ENCODE assay signal across 16 cellular contexts in genomic region chr5:51495672-51496071, GRCh38.
A peak's percentile ranks its signal among the peaks of the same experiment; 100 is the strongest.
DNase-seq lines count a peak whose midpoint lies in the region; ATAC-seq and TF ChIP-seq lines count a peak whose summit lies in the region.
"Had no signal": no experiment of that assay in that cellular context is flagged by ENCODE, and none has a peak within 500 bp of the region (broad histone marks: within the 10 kb centered on the region; RNA-seq: fewer than 3 reads in every experiment).

No MANE protein-coding gene starts in this region.

- in situ Hi-C loops in astrocyte of the spinal cord (cut with HindIII; ENCODE audit: low sequenced_read_pairs) = no loop called here

- H3K27ac ChIP-seq in coronary artery = no peak overlapping the region
- H3K27ac ChIP-seq: HL-60, neutrophil, skin epidermis had no signal

- TF ChIP-seq CTCF in astrocyte of the spinal cord (IDR thresholded peaks at IDR 0.05; ENCODE audit: low read depth, low read length) = no peak
- no peak for TF ChIP-seq CTCF in coronary artery (IDR thresholded peaks at IDR 0.05)

- H3K4me3 ChIP-seq in astrocyte of the spinal cord (ENCODE audit: low read depth, low read length) = no peak overlapping the region
- H3K4me3 ChIP-seq in coronary artery = no peak overlapping the region
- H3K4me3 ChIP-seq: skin epidermis had no signal

- peak; percentile 23 for DNase-seq in COLO829 (ENCODE audit: low spot score)
- DNase-seq in M059J (ENCODE audit: low read depth) = peak; percentile 60
- DNase-seq in astrocyte of the spinal cord (ENCODE audit: low read depth, low spot score) = peak; percentile 64
- DNase-seq in kidney glomerular epithelial cell (lab: John Stamatoyannopoulos, UW) = peak; percentile 69
- DNase-seq in coronary artery (ENCODE audit: low spot score) = no peak
- DNase-seq in NCI-H526 (lab: John Stamatoyannopoulos, UW) = no peak
- DNase-seq in NCI-H128 (lab: John Stamatoyannopoulos, UW; ENCODE audit: unreplicated experiment) = no peak
- DNase-seq: activated CD4-positive, alpha-beta T cell treated with anti-CD3 and anti-CD28 coated beads, Interleukin-2, amount 10 ng/mL, durations not matched to agents 7 days and 5 days; activated T-cell treated with anti-CD3 and anti-CD28 coated beads, Interleukin-2, amount 50 U/mL, for 4 hours; H9; NCI-H187 treated with DMSO at 0.1 percent for 48 hours; NCI-H69 had no signal

- ATAC-seq in GM21367 (IDR thresholded peaks at IDR 0.05; ENCODE audit: unreplicated experiment) = no peak
- ATAC-seq: activated T-cell treated with anti-CD3 and anti-CD28 coated beads, Interleukin-2, amount 50 U/mL, for 4 hours had no signal

Comparison
In these comparisons a context has a peak if more than half of its experiments do, and no peak if none do; other contexts are left out.
1. DNase-seq: peak in COLO829 (single experiment), M059J (single experiment), astrocyte of the spinal cord (single experiment) and kidney glomerular epithelial cell (single experiment); none in coronary artery (single experiment), NCI-H526 (0 of 2) and NCI-H128 (single experiment).